Comparison of ENCODE assay signal across 17 cellular contexts in genomic region chr15:30497275-30497674, GRCh38. TPM values are rescaled to one million over a fixed set of nuclear protein-coding genes. Genes with fewer than 3 reads are reported as not detected.
DNase-seq lines count a peak whose midpoint lies in the region; ATAC-seq, FAIRE-seq and TF ChIP-seq lines count a peak whose summit lies in the region.
"Not testable (repeated sequence)": the region's sequence is repeated elsewhere in the genome, so short reads cannot be mapped to it uniquely, and the experiment has no call there.
"Had no signal": no experiment of that assay in that cellular context is flagged by ENCODE, and none has a peak within 500 bp of the region (broad histone marks: within the 10 kb centered on the region; RNA-seq: fewer than 3 reads in every experiment).

No MANE protein-coding gene starts in this region.

- dilution Hi-C loops in endothelial cell of umbilical vein (cut with MboI; ENCODE audit: extremely low pct_ligation_motif_present, low sequenced_read_pairs): not testable (repeated sequence)

- H3K9me3 ChIP-seq in A549; astrocyte (ENCODE audit: insufficient read depth, low read depth, low read length); endothelial cell of umbilical vein (replicated peaks; ENCODE audit: control insufficient read depth, insufficient read depth, low read length); right lobe of liver; mucosa of descending colon: not testable (repeated sequence)

- not testable (repeated sequence) for H3K9me1 ChIP-seq in endothelial cell of umbilical vein (replicated peaks; ENCODE audit: control insufficient read depth, extremely low read depth, insufficient read depth, low read length)

- intact Hi-C loops in endothelial cell of umbilical vein (cut with micrococcal nuclease); left colon (cut with DNase I, micrococcal nuclease); right lobe of liver (cut with DNase I); mucosa of descending colon (cut with DNase I, micrococcal nuclease): not testable (repeated sequence)

- not testable (repeated sequence) for H3K36me3 Mint-ChIP-seq in astrocyte (ENCODE audit: low read depth, unreplicated experiment)

- not testable (repeated sequence) for H3K9me3 Mint-ChIP-seq in astrocyte (ENCODE audit: unreplicated experiment)

- not testable (repeated sequence) for H3K4me1 ChIP-seq in A549; astrocyte (ENCODE audit: insufficient read depth, low read length); endothelial cell of umbilical vein (ENCODE audit: control insufficient read depth, extremely low read depth, insufficient read depth, low read length); right lobe of liver; mucosa of descending colon (ENCODE audit: low read depth)

- not testable (repeated sequence) for H3K27ac Mint-ChIP-seq in astrocyte (ENCODE audit: unreplicated experiment)

- not testable (repeated sequence) for TF ChIP-seq RAD21 in A549 (conservative IDR thresholded peaks at IDR 0.05 in 1 of 2, IDR thresholded peaks at IDR 0.05 in 1 of 2)

- H3K4me3 ChIP-seq in A549; astrocyte (ENCODE audit: insufficient read depth, low read depth, low read length); endothelial cell of umbilical vein (replicated peaks in 1 of 3; ENCODE audit: insufficient read depth in 1 of 3, low read depth in 1 of 3, low read length in 3 of 3); right lobe of liver; mucosa of descending colon: not testable (repeated sequence)

- not testable (repeated sequence) for DNase-seq in A549 (ENCODE audit: low read depth in 1 of 2, low spot score in 1 of 2); astrocyte (ENCODE audit: low read depth); endothelial cell of umbilical vein (ENCODE audit: low read depth, low spot score); left colon; left lobe of liver (ENCODE audit: low spot score); right lobe of liver; mucosa of descending colon

- not testable (repeated sequence) for H3K4me1 Mint-ChIP-seq in astrocyte (ENCODE audit: low read depth, unreplicated experiment)

- not testable (repeated sequence) for ATAC-seq in A549
- peak; percentile 81 for ATAC-seq in left colon
- peak; percentile 85 for ATAC-seq in left lobe of liver
- peak; percentile 58 to 84 (median 75) for ATAC-seq in right lobe of liver
- peak; percentile 39 for ATAC-seq in mucosa of descending colon

- not testable (repeated sequence) for H3K9ac ChIP-seq in astrocyte (ENCODE audit: low read length); endothelial cell of umbilical vein (replicated peaks; ENCODE audit: extremely low read depth, insufficient read depth, low read length)

- H2AFZ ChIP-seq in astrocyte (ENCODE audit: low read depth, low read length); endothelial cell of umbilical vein (ENCODE audit: low read depth, low read length): not testable (repeated sequence)

- not testable (repeated sequence) for H4K20me1 ChIP-seq in astrocyte (ENCODE audit: insufficient read depth, low read length); endothelial cell of umbilical vein (replicated peaks; ENCODE audit: control insufficient read depth, extremely low read depth, insufficient read depth, low read length)

- TF ChIP-seq EP300 in A549 (IDR thresholded peaks at IDR 0.05): not testable (repeated sequence)

- H3K4me3 Mint-ChIP-seq in astrocyte (ENCODE audit: unreplicated experiment): not testable (repeated sequence)

- POLR2A ChIA-PET in A549 (lab: Yijun Ruan, JAX); endothelial cell of umbilical vein (lab: Charles Lee): not testable (repeated sequence)

- TF ChIP-seq POLR2A in A549 (IDR thresholded peaks at IDR 0.05; ENCODE audit: low read length); endothelial cell of umbilical vein (IDR thresholded peaks at IDR 0.05; ENCODE audit: low read depth, low read length); right lobe of liver (IDR thresholded peaks at IDR 0.05): not testable (repeated sequence)

- H3K27ac ChIP-seq in A549; astrocyte (ENCODE audit: low read depth, low read length); endothelial cell of umbilical vein (ENCODE audit: insufficient read depth, low read depth, low read length); right lobe of liver: not testable (repeated sequence)

- not testable (repeated sequence) for H3K79me2 ChIP-seq in astrocyte (ENCODE audit: insufficient read depth, low read length); endothelial cell of umbilical vein (ENCODE audit: control insufficient read depth, insufficient read depth, low read length)

- not testable (repeated sequence) for H3K4me2 ChIP-seq in A549; astrocyte (ENCODE audit: low read length); endothelial cell of umbilical vein (ENCODE audit: insufficient read depth, low read length)

- H3K27me3 ChIP-seq in astrocyte (ENCODE audit: insufficient read depth, low read length); endothelial cell of umbilical vein (ENCODE audit: control insufficient read depth in 2 of 2, insufficient read depth in 2 of 2, low read length in 2 of 2); right lobe of liver: not testable (repeated sequence)

- H3K36me3 ChIP-seq in astrocyte (ENCODE audit: insufficient read depth, low read length); endothelial cell of umbilical vein (ENCODE audit: control insufficient read depth in 2 of 2, extremely low read depth in 1 of 2, insufficient read depth in 2 of 2, low read length in 2 of 2); right lobe of liver; mucosa of descending colon (ENCODE audit: low read depth): not testable (repeated sequence)

- not testable (repeated sequence) for H3K27me3 Mint-ChIP-seq in astrocyte (ENCODE audit: low read depth, unreplicated experiment)

- TF ChIP-seq CTCF in A549 (IDR thresholded peaks at IDR 0.05); astrocyte (IDR thresholded peaks at IDR 0.05; ENCODE audit: insufficient read depth, low read depth, low read length); endothelial cell of umbilical vein (IDR thresholded peaks at IDR 0.05; ENCODE audit: extremely low read depth in 1 of 2, insufficient read depth in 1 of 2, low read depth in 1 of 2, low read length in 2 of 2); right lobe of liver (IDR thresholded peaks at IDR 0.05); mucosa of descending colon (IDR thresholded peaks at IDR 0.05): not testable (repeated sequence)

- CTCF ChIA-PET in A549 (lab: Yijun Ruan, JAX); endothelial cell of umbilical vein (lab: Charles Lee): not testable (repeated sequence)

- not testable (repeated sequence) for BruUV-seq in endothelial cell of umbilical vein (replicated peaks; lab: Mats Ljungman, UMichigan)

- FAIRE-seq in A549 (lab: Jason Lieb, UNC): peak; percentile 43
- FAIRE-seq in astrocyte (lab: Jason Lieb, UNC): peak; percentile 37
- peak; percentile 49 for FAIRE-seq in endothelial cell of umbilical vein (lab: Jason Lieb, UNC)

RNA-seq across cellular contexts. Expression of gene GOLGA8Q, which starts 54.6 kb away (rescaled TPM):
- polyA plus RNA-seq in A549 (2011; rRNA removed) (0.34 and 0.45 TPM in 2 replicates), A549 (2017; fragmentation: RNase III; extraction: RNeasy Plus Mini Kit Qiagen cat#74134 plus additional on column Dnase treatment) (0.12 to 0.36 TPM (median 0.25 TPM) in 3 replicates), endothelial cell of umbilical vein (0.06 and 0.46 TPM in 2 replicates)
- 0.07 and 0.08 TPM in 2 replicates for polyA plus RNA-seq in A549 (2012; cell fraction: cytosol; rRNA removed)
- polyA plus RNA-seq in A549 (2012; cell fraction: nucleus; rRNA removed): 0.40 and 0.44 TPM in 2 replicates
- polyA minus RNA-seq in A549 (2011; rRNA and poly(A)+ RNA removed): 0.12 and 0.15 TPM in 2 replicates
- total RNA-seq in astrocyte (0.54 and 0.84 TPM in 2 replicates), endothelial cell of umbilical vein (1.1 and 1.4 TPM in 2 replicates), left colon (under 1 TPM in 1 of 2 donors, not detected in 1; 0.43 TPM), left lobe of liver (0.53 TPM), right lobe of liver (1 to 10 TPM in 1 of 6 experiments, under 1 TPM in 1, not detected in 4; 0.71 to 1.6 TPM), mucosa of descending colon (1 to 10 TPM in 2 of 3 donors, under 1 TPM in 1; 0.75 to 5.5 (median 1.5) TPM)
- polyA plus RNA-seq in endothelial cell of umbilical vein (2011; cell fraction: cytosol; rRNA removed): 0.22 and 0.23 TPM in 2 replicates
- polyA plus RNA-seq in endothelial cell of umbilical vein (2011; cell fraction: nucleus; rRNA removed): 4.2 and 5.0 TPM in 2 replicates
- polyA plus RNA-seq in endothelial cell of umbilical vein (2012): 0.46 and 0.79 TPM in 2 replicates
- 0.38 and 0.73 TPM in 2 replicates for polyA minus RNA-seq in endothelial cell of umbilical vein
- polyA minus RNA-seq in endothelial cell of umbilical vein (2011; cell fraction: cytosol; rRNA and poly(A)+ RNA removed): not detected
- polyA minus RNA-seq in endothelial cell of umbilical vein (2011; cell fraction: nucleus; rRNA and poly(A)+ RNA removed): 1.5 TPM in 1 of 2 replicates, not detected in the other
- total RNA-seq: A172; Caco-2; Calu3; CD4-positive, alpha-beta T cell; CD8-positive, alpha-beta T cell; Daoy had no signal
- polyA plus RNA-seq: CD14-positive monocyte; CD4-positive, alpha-beta memory T cell; CD4-positive, CD25-positive, alpha-beta regulatory T cell; CD8-positive, alpha-beta memory T cell had no signal
